ENCODE assay signal across 11 cellular contexts in genomic region chr6:7787137-7787575, GRCh38.
DNase-seq lines count a peak whose midpoint lies in the region; ATAC-seq, FAIRE-seq and TF ChIP-seq lines count a peak whose summit lies in the region.
"Had no signal": no experiment of that assay in that cellular context is flagged by ENCODE, and none has a peak within 500 bp of the region (broad histone marks: within the 10 kb centered on the region; RNA-seq: fewer than 3 reads in every experiment).

No MANE protein-coding gene starts in this region.

- 0 out of 2 replicates have a peak, but pooled peaks have one; percentile 6 for TF ChIP-seq CTCF in AG10803 (conservative IDR thresholded peaks at IDR 0.05; ENCODE audit: low read length)
- TF ChIP-seq CTCF in brain microvascular endothelial cell (IDR thresholded peaks at IDR 0.05; ENCODE audit: low read depth, low read length, missing control alignments): no peak
- no peak for TF ChIP-seq CTCF in left ventricle myocardium inferior (IDR thresholded peaks at IDR 0.05; ENCODE audit: borderline replicate concordance)
- no peak for TF ChIP-seq CTCF in retinal pigment epithelial cell (conservative IDR thresholded peaks at IDR 0.05; ENCODE audit: low read depth, low read length)

- no peak for FAIRE-seq in frontal cortex (lab: Jason Lieb, UNC)

- DNase-seq in AG10803 (ENCODE audit: low read depth) (peak; percentile 99), brain microvascular endothelial cell (peak; percentile 9), left ventricle myocardium inferior (no peak), retinal pigment epithelial cell (ENCODE audit: low read depth) (peak; percentile 47), SKM-1 (lab: John Stamatoyannopoulos, UW; ENCODE audit: unreplicated experiment) (no peak), frontal cortex (ENCODE audit: low spot score in 2 of 2) (no peak)
- DNase-seq: mesendoderm, NCI-H2171 treated with DMSO at 0.1 percent for 48 hours had no signal

- in situ Hi-C loops in brain microvascular endothelial cell (cut with HindIII; ENCODE audit: low pct_ligation_motif_present, low sequenced_read_pairs): no loop called here

- no peak overlapping the region for H3K27ac ChIP-seq in brain microvascular endothelial cell
- peak overlapping the region; percentile 70 for H3K27ac ChIP-seq in left ventricle myocardium inferior (replicated peaks)
- H3K27ac ChIP-seq: C4-2B had no signal

- H3K4me3 ChIP-seq in AG10803 (ENCODE audit: low read length) (peak overlapping the region; percentile 28; the same call in 1 of the 2 replicates), brain microvascular endothelial cell (ENCODE audit: low read depth, low read length) (no peak overlapping the region), left ventricle myocardium inferior (no peak overlapping the region), retinal pigment epithelial cell (ENCODE audit: low read length) (no peak overlapping the region)

- intact Hi-C loops in left ventricle myocardium inferior (cut with micrococcal nuclease): no loop called here

- no peaks in the 10 kb centered on the region for H3K27me3 ChIP-seq in brain microvascular endothelial cell (replicated peaks)
- H3K27me3 ChIP-seq in left ventricle myocardium inferior (ENCODE audit: low read depth): peaks cover 16% of the 10 kb centered on the region

- peaks cover 15% of the 10 kb centered on the region for H3K4me1 ChIP-seq in left ventricle myocardium inferior

- H3K9me3 ChIP-seq in left ventricle myocardium inferior (replicated peaks): no peaks in the 10 kb centered on the region

- H3K36me3 ChIP-seq in brain microvascular endothelial cell (replicated peaks) (no peaks in the 10 kb centered on the region), left ventricle myocardium inferior (no peaks in the 10 kb centered on the region)

- ATAC-seq in GM21528 (IDR thresholded peaks at IDR 0.05; ENCODE audit: low FRiP score, unreplicated experiment) (no peak), GM21723 (IDR thresholded peaks at IDR 0.05; ENCODE audit: unreplicated experiment) (no peak)

Comparison
In these comparisons a context has a peak if more than half of its experiments do, and no peak if none do; other contexts are left out.
1. DNase-seq: peak in AG10803 (single experiment), brain microvascular endothelial cell (single experiment) and retinal pigment epithelial cell (single experiment); none in left ventricle myocardium inferior (single experiment), SKM-1 (single experiment) and frontal cortex (0 of 2).